In the genomic region with DNA sequence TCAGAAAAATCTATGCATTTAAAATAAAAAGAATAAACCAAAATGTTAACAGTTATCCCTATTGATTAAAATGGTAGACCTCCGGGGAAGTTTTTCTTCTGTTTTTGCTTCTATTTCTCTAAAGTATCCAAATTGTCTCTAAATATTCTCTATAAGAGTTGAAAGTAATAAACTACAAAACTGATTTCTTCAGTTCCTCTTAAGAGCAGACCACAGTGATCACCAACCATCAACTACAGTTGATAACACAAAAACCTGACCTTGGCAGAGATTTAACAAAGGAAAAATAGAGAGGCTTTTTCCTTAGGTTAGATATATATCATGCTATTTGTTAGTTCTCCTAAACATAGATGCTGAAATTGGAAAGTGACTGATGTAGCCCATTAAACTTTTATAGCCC, we compare ENCODE assay signal across 17 cellular contexts.
DNase-seq lines count a peak whose midpoint lies in the region; ATAC-seq lines count a peak whose summit lies in the region.
"Had no signal": no experiment of that assay in that cellular context is flagged by ENCODE, and none has a peak within 500 bp of the region (broad histone marks: within the 10 kb centered on the region; RNA-seq: fewer than 3 reads in every experiment).

No MANE protein-coding gene starts in this region.

- ATAC-seq in GM18498 (IDR thresholded peaks at IDR 0.05; ENCODE audit: unreplicated experiment) (peak; percentile 49), GM19395 (IDR thresholded peaks at IDR 0.05; ENCODE audit: unreplicated experiment) (peak; percentile 35), GM21576 (IDR thresholded peaks at IDR 0.05; ENCODE audit: unreplicated experiment) (peak; percentile 41), HG03442 (IDR thresholded peaks at IDR 0.05; ENCODE audit: unreplicated experiment) (peak; percentile 43), HG02870 (IDR thresholded peaks at IDR 0.05; ENCODE audit: unreplicated experiment) (no peak), HG03135 (IDR thresholded peaks at IDR 0.05; ENCODE audit: unreplicated experiment) (no peak)
- ATAC-seq: A549, GM23338, K562 had no signal

- DNase-seq in OCI-M1 (lab: John Stamatoyannopoulos, UW) (no peak), NCI-H2107 treated with DMSO at 0.1 percent for 48 hours (lab: John Stamatoyannopoulos, UW; ENCODE audit: unreplicated experiment) (no peak)
- DNase-seq: Caco-2; CD8-positive, alpha-beta memory T cell; DMS53; H7; Karpas-422; MM.1S had no signal

Comparison
In these comparisons a context has a peak if more than half of its experiments do, and no peak if none do; other contexts are left out.
1. ATAC-seq: peak in GM18498 (single experiment), GM19395 (single experiment), GM21576 (single experiment) and HG03442 (single experiment); none in HG02870 (single experiment) and HG03135 (single experiment).